Comparison of ENCODE assay signal across 9 cellular contexts in the genomic region with DNA sequence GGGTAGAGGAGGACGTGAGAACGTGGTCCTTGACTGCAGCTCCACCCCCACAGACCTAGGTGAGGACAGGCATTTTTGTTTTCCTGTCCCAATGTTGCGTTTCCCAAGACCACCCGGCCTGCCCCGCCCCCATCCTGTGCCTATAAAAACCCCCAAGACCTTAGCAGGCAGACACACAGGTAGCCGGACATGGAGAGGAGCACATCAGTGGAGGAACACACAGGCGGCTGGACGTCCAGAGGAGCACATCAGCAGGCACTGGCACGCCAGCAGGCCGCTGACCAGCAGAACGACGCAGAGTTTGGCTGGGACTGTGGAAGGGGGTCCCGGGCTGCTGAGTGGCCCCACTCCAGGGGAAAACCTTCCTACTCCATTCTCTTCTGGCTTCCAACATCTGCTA. TPM values are rescaled to one million over a fixed set of nuclear protein-coding genes. Genes with fewer than 3 reads are reported as not detected.
DNase-seq lines count a peak whose midpoint lies in the region; ATAC-seq and TF ChIP-seq lines count a peak whose summit lies in the region.
"Had no signal": no experiment of that assay in that cellular context is flagged by ENCODE, and none has a peak within 500 bp of the region (broad histone marks: within the 10 kb centered on the region; RNA-seq: fewer than 3 reads in every experiment).

No MANE protein-coding gene starts in this region.

- no peaks in the 10 kb centered on the region for H3K9me3 ChIP-seq in transverse colon

- in situ Hi-C loops in transverse colon (cut with MboI; ENCODE audit: low pct_ligation_motif_present in 1 of 4, low pct_unique_long_range_greater_than_20kb in 1 of 4, low sequenced_read_pairs in 3 of 4) (no loop called here), G401 (cut with HindIII; ENCODE audit: low sequenced_read_pairs) (no loop called here)

- CTCF ChIA-PET in activated naive CD4-positive, alpha-beta T cell treated with anti-CD3 and anti-CD28 coated beads for 36 hours (lab: Charles Lee), result interaction anchor here (1.7 kb wide), 1 partner anchor 27 kb away, joined by 4 read pairs; no protein-coding TSS in a partner anchor

- TF ChIP-seq CTCF in transverse colon (IDR thresholded peaks at IDR 0.05), result no peak

- no peak overlapping the region for H3K27ac ChIP-seq in transverse colon
- H3K27ac ChIP-seq: VCaP had no signal

- peaks cover 4% of the 10 kb centered on the region for H3K27me3 ChIP-seq in transverse colon

- no peaks in the 10 kb centered on the region for H3K9me3 Mint-ChIP-seq in activated naive CD4-positive, alpha-beta T cell treated with anti-CD3 and anti-CD28 coated beads, Interleukin-2, amount 50 U/mL, for 24 hours
- H3K9me3 Mint-ChIP-seq in activated naive CD4-positive, alpha-beta T cell treated with anti-CD3 and anti-CD28 coated beads for 36 hours, result no peaks in the 10 kb centered on the region
- no peaks in the 10 kb centered on the region for H3K9me3 Mint-ChIP-seq in activated naive CD8-positive, alpha-beta T cell treated with anti-CD3 and anti-CD28 coated beads for 36 hours

- peaks cover 0 to 13% (median 7%) of the 10 kb centered on the region in 4 donors for H3K4me1 ChIP-seq in transverse colon

- peak overlapping the region; percentile 81 for H3K4me3 Mint-ChIP-seq in activated naive CD4-positive, alpha-beta T cell treated with anti-CD3 and anti-CD28 coated beads, Interleukin-2, amount 50 U/mL, for 24 hours
- no peak overlapping the region for H3K4me3 Mint-ChIP-seq in activated naive CD4-positive, alpha-beta T cell treated with anti-CD3 and anti-CD28 coated beads for 36 hours
- peak overlapping the region; percentile 70 for H3K4me3 Mint-ChIP-seq in activated naive CD8-positive, alpha-beta T cell treated with anti-CD3 and anti-CD28 coated beads for 36 hours

- H3K27me3 Mint-ChIP-seq in activated naive CD4-positive, alpha-beta T cell treated with anti-CD3 and anti-CD28 coated beads, Interleukin-2, amount 50 U/mL, for 24 hours, result peaks cover 2% of the 10 kb centered on the region
- H3K27me3 Mint-ChIP-seq in activated naive CD4-positive, alpha-beta T cell treated with anti-CD3 and anti-CD28 coated beads for 36 hours (ENCODE audit: low read depth), result peaks cover 2% of the 10 kb centered on the region
- peaks cover 3% of the 10 kb centered on the region for H3K27me3 Mint-ChIP-seq in activated naive CD8-positive, alpha-beta T cell treated with anti-CD3 and anti-CD28 coated beads for 36 hours

- TF ChIP-seq EP300 in transverse colon (IDR thresholded peaks at IDR 0.05; ENCODE audit: low read depth), result no peak

- intact Hi-C loops in activated naive CD4-positive, alpha-beta T cell treated with anti-CD3 and anti-CD28 coated beads for 36 hours (cut with micrococcal nuclease), result no loop called here
- intact Hi-C loops in transverse colon (cut with DNase I; ENCODE audit: low total_unique reads), result no loop called here

- peak; percentile 30 for ATAC-seq in left lobe of liver

- H3K36me3 ChIP-seq in transverse colon, result no peaks in the 10 kb centered on the region

- H3K36me3 Mint-ChIP-seq in activated naive CD4-positive, alpha-beta T cell treated with anti-CD3 and anti-CD28 coated beads, Interleukin-2, amount 50 U/mL, for 24 hours, result no peaks in the 10 kb centered on the region
- H3K36me3 Mint-ChIP-seq in activated naive CD4-positive, alpha-beta T cell treated with anti-CD3 and anti-CD28 coated beads for 36 hours (ENCODE audit: low read depth), result no peaks in the 10 kb centered on the region
- H3K36me3 Mint-ChIP-seq in activated naive CD8-positive, alpha-beta T cell treated with anti-CD3 and anti-CD28 coated beads for 36 hours, result no peaks in the 10 kb centered on the region

- no peak for DNase-seq in activated naive CD4-positive, alpha-beta T cell treated with anti-CD3 and anti-CD28 coated beads for 36 hours
- no peak for DNase-seq in activated naive CD8-positive, alpha-beta T cell treated with anti-CD3 and anti-CD28 coated beads for 36 hours
- DNase-seq in left lobe of liver (ENCODE audit: low spot score) (peak; percentile 49), transverse colon (peak; percentile 10), G401 (ENCODE audit: low spot score) (no peak), NCI-H2107 treated with DMSO at 0.1 percent for 48 hours (lab: John Stamatoyannopoulos, UW; ENCODE audit: unreplicated experiment) (no peak), DMS153 (lab: John Stamatoyannopoulos, UW) (no peak)

- WGBS in transverse colon (ENCODE audit: low coverage in 1 of 2), 2 donors, result 22% methylated on average over 13 of the region's 13 CpGs; no CpG with 5 or more reads in 1 of the 2 donors

- H3K27ac Mint-ChIP-seq in activated naive CD4-positive, alpha-beta T cell treated with anti-CD3 and anti-CD28 coated beads, Interleukin-2, amount 50 U/mL, for 24 hours, result peak overlapping the region; percentile 41
- H3K27ac Mint-ChIP-seq in activated naive CD4-positive, alpha-beta T cell treated with anti-CD3 and anti-CD28 coated beads for 36 hours, result no peak overlapping the region
- H3K27ac Mint-ChIP-seq in activated naive CD8-positive, alpha-beta T cell treated with anti-CD3 and anti-CD28 coated beads for 36 hours, result peak overlapping the region; percentile 10

- peaks cover 14% of the 10 kb centered on the region for H3K4me1 Mint-ChIP-seq in activated naive CD4-positive, alpha-beta T cell treated with anti-CD3 and anti-CD28 coated beads, Interleukin-2, amount 50 U/mL, for 24 hours
- peaks cover 9% of the 10 kb centered on the region for H3K4me1 Mint-ChIP-seq in activated naive CD4-positive, alpha-beta T cell treated with anti-CD3 and anti-CD28 coated beads for 36 hours (ENCODE audit: low read depth)
- peaks cover 8% of the 10 kb centered on the region for H3K4me1 Mint-ChIP-seq in activated naive CD8-positive, alpha-beta T cell treated with anti-CD3 and anti-CD28 coated beads for 36 hours

- peak overlapping the region in 1 of 4 donors; percentile 42 for H3K4me3 ChIP-seq in transverse colon

- TF ChIP-seq POLR2A in transverse colon (IDR thresholded peaks at IDR 0.05), result no peak

RNA-seq across cellular contexts. Expression of a gene that starts 12.7 kb away (rescaled TPM):
- 10 to 100 TPM; 31.5 to 34.5 TPM for total RNA-seq in activated naive CD4-positive, alpha-beta T cell treated with anti-CD3 and anti-CD28 coated beads for 36 hours
- total RNA-seq in activated naive CD8-positive, alpha-beta T cell treated with anti-CD3 and anti-CD28 coated beads for 36 hours, result 10 to 100 TPM; 29.2 to 30.3 TPM
- total RNA-seq in left lobe of liver (170 TPM), transverse colon (10 to 100 TPM; 59.8 to 83.4 (median 60.7) TPM)
- total RNA-seq in G401 (2014; rRNA removed; shearing (Covaris generic)), result 52.9 and 55.8 TPM in 2 replicates

RNA-seq across cellular contexts. Expression of a gene that starts 30.2 kb away (rescaled TPM):
- total RNA-seq in activated naive CD4-positive, alpha-beta T cell treated with anti-CD3 and anti-CD28 coated beads for 36 hours, result 1 to 10 TPM; 4.9 to 5.2 TPM
- 1 to 10 TPM; 4.7 to 5.1 TPM for total RNA-seq in activated naive CD8-positive, alpha-beta T cell treated with anti-CD3 and anti-CD28 coated beads for 36 hours
- total RNA-seq in left lobe of liver, result 39.0 TPM
- 100 to 1,000 TPM in 2 of 4 donors, 10 to 100 TPM in 2; 30.4 to 231 (median 92.9) TPM for total RNA-seq in transverse colon
- 79.4 and 84.1 TPM in 2 replicates for total RNA-seq in G401 (2014; rRNA removed; shearing (Covaris generic))

RNA-seq across cellular contexts. Expression of a gene that starts 37.4 kb away (rescaled TPM):
- total RNA-seq in activated naive CD4-positive, alpha-beta T cell treated with anti-CD3 and anti-CD28 coated beads for 36 hours, result 10 to 100 TPM; 19.7 to 23.1 TPM
- 10 to 100 TPM; 48.6 to 51.8 TPM for total RNA-seq in activated naive CD8-positive, alpha-beta T cell treated with anti-CD3 and anti-CD28 coated beads for 36 hours
- total RNA-seq in left lobe of liver, result 43.1 TPM
- 100 to 1,000 TPM in 2 of 4 donors, 10 to 100 TPM in 2; 28.5 to 166 (median 124) TPM for total RNA-seq in transverse colon
- total RNA-seq in G401 (2014; rRNA removed; shearing (Covaris generic)), result 44.8 and 52.7 TPM in 2 replicates

RNA-seq across cellular contexts. Expression of a gene that starts 47.0 kb away (rescaled TPM):
- total RNA-seq in activated naive CD4-positive, alpha-beta T cell treated with anti-CD3 and anti-CD28 coated beads for 36 hours, result 10 to 100 TPM; 48.1 to 49.7 TPM
- 10 to 100 TPM; 76.8 to 79.5 TPM for total RNA-seq in activated naive CD8-positive, alpha-beta T cell treated with anti-CD3 and anti-CD28 coated beads for 36 hours
- 32.5 TPM for total RNA-seq in left lobe of liver
- 100 to 1,000 TPM in 1 of 4 donors, 10 to 100 TPM in 3; 23.1 to 110 (median 84.4) TPM for total RNA-seq in transverse colon
- 99.8 and 119 TPM in 2 replicates for total RNA-seq in G401 (2014; rRNA removed; shearing (Covaris generic))

RNA-seq across cellular contexts. Expression of a gene that starts 59.7 kb away (rescaled TPM):
- 10 to 100 TPM; 73.8 to 75.1 TPM for total RNA-seq in activated naive CD4-positive, alpha-beta T cell treated with anti-CD3 and anti-CD28 coated beads for 36 hours
- 10 to 100 TPM; 89.1 to 92.3 TPM for total RNA-seq in activated naive CD8-positive, alpha-beta T cell treated with anti-CD3 and anti-CD28 coated beads for 36 hours
- total RNA-seq in left lobe of liver (32.9 TPM), transverse colon (10 to 100 TPM; 36.7 to 40.6 (median 38.9) TPM)
- 83.1 and 104 TPM in 2 replicates for total RNA-seq in G401 (2014; rRNA removed; shearing (Covaris generic))

Comparison
In these comparisons a context has a peak if more than half of its experiments do, and no peak if none do; other contexts are left out.
1. DNase-seq: peak in left lobe of liver (single experiment) and transverse colon (single experiment); none in activated naive CD4-positive, alpha-beta T cell treated with anti-CD3 and anti-CD28 coated beads for 36 hours (single experiment), activated naive CD8-positive, alpha-beta T cell treated with anti-CD3 and anti-CD28 coated beads for 36 hours (single experiment), G401 (single experiment), NCI-H2107 treated with DMSO at 0.1 percent for 48 hours (single experiment) and DMS153 (single experiment).